In genomic region chr2:152500336-152500735, GRCh38 we compare ENCODE assay signal across 14 cellular contexts.
DNase-seq lines count a peak whose midpoint lies in the region; ATAC-seq and TF ChIP-seq lines count a peak whose summit lies in the region.
"Had no signal": no experiment of that assay in that cellular context is flagged by ENCODE, and none has a peak within 500 bp of the region (broad histone marks: within the 10 kb centered on the region; RNA-seq: fewer than 3 reads in every experiment).

No MANE protein-coding gene starts in this region.

- no peaks in the 10 kb centered on the region for H3K9me2 ChIP-seq in GM23248 (ENCODE audit: insufficient read depth)

- no peaks in the 10 kb centered on the region for H3K9me3 ChIP-seq in GM23248 (ENCODE audit: low read depth)
- no peaks in the 10 kb centered on the region for H3K9me3 ChIP-seq in spleen

- peak overlapping the region; percentile 39 for H3K4me2 ChIP-seq in GM23248 (ENCODE audit: unreplicated experiment)
- H3K4me2 ChIP-seq: BLaER1 had no signal

- peaks cover 82% of the 10 kb centered on the region for H3K79me2 ChIP-seq in GM23248 (ENCODE audit: insufficient read depth)

- no peak overlapping the region for H3K27ac Mint-ChIP-seq in progenitor cell of endocrine pancreas
- H3K27ac Mint-ChIP-seq: naive thymus-derived CD8-positive, alpha-beta T cell had no signal

- H4K20me1 ChIP-seq in GM23248 (ENCODE audit: insufficient read depth), result no peaks in the 10 kb centered on the region

- intact Hi-C loops in spleen (cut with DNase I; ENCODE audit: low total_unique reads), result no loop called here

- TF ChIP-seq POLR2A in spleen (IDR thresholded peaks at IDR 0.05), result no peak

- peaks cover 12% of the 10 kb centered on the region; the same call in 1 of the 2 replicates for H3F3A ChIP-seq in GM23248 (ENCODE audit: insufficient read depth)

- peak overlapping the region; percentile 4; the same call in 1 of the 2 replicates for H2AFZ ChIP-seq in GM23248

- peak; percentile 23 for TF ChIP-seq CTCF in kidney epithelial cell (IDR thresholded peaks at IDR 0.05; ENCODE audit: insufficient read depth, low read length, poor library complexity, severe bottlenecking)
- no peak for TF ChIP-seq CTCF in spleen (IDR thresholded peaks at IDR 0.05 in 8 of 11, conservative IDR thresholded peaks at IDR 0.05 in 3 of 11)
- no peak for TF ChIP-seq CTCF in progenitor cell of endocrine pancreas (IDR thresholded peaks at IDR 0.05; ENCODE audit: unreplicated experiment)

- H3K4me3 Mint-ChIP-seq in progenitor cell of endocrine pancreas (ENCODE audit: low read depth), result no peak overlapping the region
- H3K4me3 Mint-ChIP-seq: naive thymus-derived CD8-positive, alpha-beta T cell had no signal

- H3K36me3 Mint-ChIP-seq in progenitor cell of endocrine pancreas (ENCODE audit: insufficient read depth), result peaks cover 29% of the 10 kb centered on the region
- H3K36me3 Mint-ChIP-seq: naive thymus-derived CD8-positive, alpha-beta T cell had no signal

- ATAC-seq in GM19328 (IDR thresholded peaks at IDR 0.05; ENCODE audit: unreplicated experiment), result no peak
- ATAC-seq in HG03196 (IDR thresholded peaks at IDR 0.05; ENCODE audit: unreplicated experiment), result no peak
- ATAC-seq: naive thymus-derived CD8-positive, alpha-beta T cell had no signal

- WGBS in GM23248 (ENCODE audit: low coverage in 1 of 2, low lambda C conversion rate in 2 of 2, missing lambda C conversion rate in 2 of 2), 2 experiments, result 55% methylated on average over 12 of the region's 12 CpGs
- 84 to 93% (median 90%) methylated on average over 12 of the region's 12 CpGs for WGBS in spleen, 5 donors

- H3K27me3 ChIP-seq in GM23248 (replicated peaks; ENCODE audit: insufficient read depth) (no peaks in the 10 kb centered on the region), kidney epithelial cell (ENCODE audit: control insufficient read depth, insufficient read depth, low read length) (no peaks in the 10 kb centered on the region), spleen (replicated peaks in 1 of 7) (no peaks in the 10 kb centered on the region)
- H3K27me3 ChIP-seq: BLaER1 had no signal

- H3K4me1 ChIP-seq in GM23248 (ENCODE audit: insufficient read depth), result peaks cover 28% of the 10 kb centered on the region
- H3K4me1 ChIP-seq in spleen, result peaks cover 0 to 20% (median 6%) of the 10 kb centered on the region in 6 donors

- no peak for DNase-seq in GM23248
- DNase-seq in kidney epithelial cell (ENCODE audit: low read depth), result no peak
- DNase-seq in spleen, result no peak
- no peak for DNase-seq in activated CD4-positive, alpha-beta T cell treated with anti-CD3 and anti-CD28 coated beads, Interleukin-2, amount 50 U/mL, for 48 hours
- no peak for DNase-seq in progenitor cell of endocrine pancreas (ENCODE audit: low spot score, unreplicated experiment)
- DNase-seq: activated gamma-delta T cell treated with Interleukin-2 at 50 U/mL for 16 hours; cerebellar nuclear complex; GOT3; naive thymus-derived CD8-positive, alpha-beta T cell; NCI-H2029 had no signal

- peak overlapping the region; percentile 31; the same call in 1 of the 2 replicates for H3K9ac ChIP-seq in GM23248
- H3K9ac ChIP-seq: BLaER1 had no signal

- H3K27ac ChIP-seq in GM23248, result no peak overlapping the region
- peak overlapping the region; percentile 88 for H3K27ac ChIP-seq in angular gyrus (ENCODE audit: low read depth, low read length)
- peak overlapping the region in 5 of 8 donors; percentile 13 to 76 (median 59) for H3K27ac ChIP-seq in spleen
- H3K27ac ChIP-seq: BLaER1 had no signal

- H3K36me3 ChIP-seq in GM23248 (ENCODE audit: low read depth) (no peaks in the 10 kb centered on the region), kidney epithelial cell (ENCODE audit: control insufficient read depth, insufficient read depth, low read length) (no peaks in the 10 kb centered on the region), spleen (no peaks in the 10 kb centered on the region)

- no peak overlapping the region for H3K4me3 ChIP-seq in GM23248
- H3K4me3 ChIP-seq in kidney epithelial cell (ENCODE audit: low read depth, low read length), result no peak overlapping the region
- no peak overlapping the region for H3K4me3 ChIP-seq in spleen
- H3K4me3 ChIP-seq: BLaER1 had no signal

- H3K9me3 Mint-ChIP-seq in progenitor cell of endocrine pancreas (ENCODE audit: low read depth), result peaks cover 31% of the 10 kb centered on the region

- in situ Hi-C loops in GM23248 (cut with MboI), result no loop called here

- no peaks in the 10 kb centered on the region for H3K27me3 Mint-ChIP-seq in progenitor cell of endocrine pancreas

- peaks cover 22% of the 10 kb centered on the region for H3K4me1 Mint-ChIP-seq in progenitor cell of endocrine pancreas (ENCODE audit: low read depth)
